In the genomic region with DNA sequence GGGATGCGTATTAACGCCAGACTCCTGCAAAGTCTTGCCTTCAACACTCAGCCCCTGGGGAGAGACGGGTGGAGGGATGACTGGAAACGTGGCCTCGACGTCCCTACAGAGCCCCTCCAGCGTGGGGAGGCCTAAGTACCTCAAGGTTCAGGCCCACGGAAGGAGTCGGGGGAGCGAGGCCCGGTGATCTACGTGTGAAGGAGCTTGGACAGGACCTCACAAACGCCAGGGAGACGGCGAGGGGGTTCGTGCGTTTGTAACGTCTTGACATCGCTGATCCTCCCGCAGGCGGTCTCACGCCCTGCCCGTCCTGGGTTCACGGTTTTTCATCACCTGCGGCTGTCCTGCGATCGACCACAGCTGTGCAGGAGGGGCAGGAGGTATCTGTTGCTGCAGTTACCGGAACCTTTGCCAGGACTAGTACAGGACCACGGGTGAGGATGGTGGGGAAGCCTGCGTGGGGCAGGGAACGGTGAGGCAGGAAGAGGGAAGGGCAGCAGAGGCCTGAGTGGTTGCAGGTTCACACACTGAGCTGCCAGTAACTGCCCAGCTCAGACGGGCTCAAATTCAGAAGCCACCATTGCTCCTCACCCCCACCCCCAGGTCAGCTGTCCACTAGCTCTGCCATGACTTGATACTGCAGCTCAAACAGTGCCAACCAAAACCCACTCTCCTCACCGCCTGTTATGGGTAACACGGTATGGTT, we compare ENCODE assay signal across 8 cellular contexts. TPM values are rescaled to one million over a fixed set of nuclear protein-coding genes. Genes with fewer than 3 reads are reported as not detected.
DNase-seq lines count a peak whose midpoint lies in the region; ATAC-seq, FAIRE-seq and TF ChIP-seq lines count a peak whose summit lies in the region.

No MANE protein-coding gene starts in this region.

- H3K36me3 Mint-ChIP-seq in endothelial cell (ENCODE audit: low read depth, unreplicated experiment) (peaks cover 39% of the 10 kb centered on the region), nephron (ENCODE audit: low read depth) (peaks cover 41% of the 10 kb centered on the region)

- H3K9me3 Mint-ChIP-seq in endothelial cell (ENCODE audit: unreplicated experiment) (no peaks in the 10 kb centered on the region), nephron (no peaks in the 10 kb centered on the region)

- peaks cover 11% of the 10 kb centered on the region for H3K4me1 ChIP-seq in A673 (ENCODE audit: insufficient read depth, low read length, poor library complexity, severe bottlenecking)

- DNase-seq in A673 (ENCODE audit: low spot score) = no peak
- DNase-seq in RCC 7860 (ENCODE audit: low spot score) = peak; percentile 21
- DNase-seq in endothelial cell (ENCODE audit: low spot score) = peak; percentile 21
- DNase-seq in NCI-H1092 (lab: John Stamatoyannopoulos, UW) = no peak
- DNase-seq in putamen (ENCODE audit: low spot score) = no peak

- H3K4me1 Mint-ChIP-seq in endothelial cell (ENCODE audit: unreplicated experiment) (peaks cover 36% of the 10 kb centered on the region), nephron (peaks cover 26% of the 10 kb centered on the region)

- intact Hi-C loops in A673 (cut with micrococcal nuclease; ENCODE audit: unreplicated experiment) = no loop called here

- H3K4me3 Mint-ChIP-seq in endothelial cell (ENCODE audit: unreplicated experiment) = peak overlapping the region; percentile 95
- H3K4me3 Mint-ChIP-seq in nephron = peak overlapping the region; percentile 94 to 96 (median 95)

- CTCF ChIA-PET in A673 (lab: Charles Lee) = interaction anchor here (0.6 to 1.0 kb wide), 2 partner anchors 25 to 30 kb away, joined by 3 to 4 read pairs; a partner anchor contains a TSS

- H3K27ac Mint-ChIP-seq in endothelial cell (ENCODE audit: unreplicated experiment) (peak overlapping the region; percentile 91), nephron (peak overlapping the region; percentile 59 to 81 (median 67))

- TF ChIP-seq CTCF in A673 (conservative IDR thresholded peaks at IDR 0.05; ENCODE audit: low read depth, low read length) (no peak), endothelial cell (IDR thresholded peaks at IDR 0.05; ENCODE audit: unreplicated experiment) (no peak), nephron (IDR thresholded peaks at IDR 0.05; ENCODE audit: unreplicated experiment in 3 of 3) (no peak)

- H3K36me3 ChIP-seq in A673 (ENCODE audit: insufficient read depth, low read length, poor library complexity, severe bottlenecking) = peaks cover 63% of the 10 kb centered on the region

- FAIRE-seq in RCC 7860 (lab: Jason Lieb, UNC) = no peak

- no peaks in the 10 kb centered on the region for H3K27me3 ChIP-seq in A673 (replicated peaks; ENCODE audit: insufficient read depth, low read depth, low read length, poor library complexity)

- H3K4me3 ChIP-seq in A673 (ENCODE audit: low read depth, low read length, poor library complexity, severe bottlenecking) = peak overlapping the region; percentile 97

- peaks cover 11% of the 10 kb centered on the region for H3K27me3 Mint-ChIP-seq in endothelial cell (ENCODE audit: unreplicated experiment)
- no peaks in the 10 kb centered on the region for H3K27me3 Mint-ChIP-seq in nephron (ENCODE audit: low read depth)

- peak overlapping the region; percentile 97 for H3K27ac ChIP-seq in A673 (ENCODE audit: low read depth, low read length, poor library complexity, severe bottlenecking)

- ATAC-seq in GM18873 (IDR thresholded peaks at IDR 0.05; ENCODE audit: low FRiP score, unreplicated experiment) (peak; percentile 5), HG03520 (IDR thresholded peaks at IDR 0.05; ENCODE audit: unreplicated experiment) (no peak)

- no peaks in the 10 kb centered on the region for H3K9me3 ChIP-seq in A673 (ENCODE audit: low read depth, low read length, poor library complexity, severe bottlenecking)

- TSS peak; percentile 60 for BruUV-seq in A673 (replicated peaks; lab: Mats Ljungman, UMichigan)

- POLR2A ChIA-PET in A673 (lab: Charles Lee; ENCODE audit: low non-redundant PET) = interaction anchor here (0.6 kb wide), 1 partner anchor 11 kb away, joined by 6 read pairs; no protein-coding TSS in a partner anchor

RNA-seq across cellular contexts. Expression of a gene that starts 0.9 kb away (rescaled TPM):
- total RNA-seq in A673 (2021) (206 and 213 TPM in 2 replicates), endothelial cell (ENCODE audit: unreplicated experiment) (266 TPM)

RNA-seq across cellular contexts. Expression of a gene that starts 7.1 kb away (rescaled TPM):
- 137 and 151 TPM in 2 replicates for total RNA-seq in A673 (2021)
- total RNA-seq in endothelial cell (ENCODE audit: unreplicated experiment) = 95.0 TPM

RNA-seq across cellular contexts. Expression of a gene that starts 21.1 kb away (rescaled TPM):
- total RNA-seq in A673 (2021) (not detected in 2 replicates), endothelial cell (ENCODE audit: unreplicated experiment) (0.31 TPM)

RNA-seq across cellular contexts. Expression of a gene that starts 25.0 kb away (rescaled TPM):
- total RNA-seq in A673 (2021) (172 and 176 TPM in 2 replicates), endothelial cell (ENCODE audit: unreplicated experiment) (128 TPM)

RNA-seq across cellular contexts. Expression of a gene that starts 35.5 kb away (rescaled TPM):
- total RNA-seq in A673 (2021) (0.92 and 2.7 TPM in 2 replicates), endothelial cell (ENCODE audit: unreplicated experiment) (34.2 TPM)

Comparison
In these comparisons a context has a peak if more than half of its experiments do, and no peak if none do; other contexts are left out.
1. DNase-seq: peak in RCC 7860 (single experiment) and endothelial cell (single experiment); none in A673 (single experiment), NCI-H1092 (single experiment) and putamen (single experiment).